In genomic region chr12:753401-754237, GRCh38 we compare ENCODE assay signal across 8 cellular contexts. TPM values are rescaled to one million over a fixed set of nuclear protein-coding genes. Genes with fewer than 3 reads are reported as not detected.
DNase-seq lines count a peak whose midpoint lies in the region; ATAC-seq lines count a peak whose summit lies in the region.

No MANE protein-coding gene starts in this region.

- H3K4me3 ChIP-seq in GM08714 (ENCODE audit: low read length) (peak overlapping the region; percentile 99), right cardiac atrium (ENCODE audit: low read length) (peak overlapping the region; percentile 59), rectal smooth muscle tissue (ENCODE audit: low read length) (peak overlapping the region; percentile 63)

- peak overlapping the region; percentile 67 for H3K9ac ChIP-seq in rectal smooth muscle tissue (ENCODE audit: low read length)

- WGBS in right cardiac atrium, result under 1% methylated on average over 81 of the region's 81 CpGs

- POLR2A ChIA-PET in activated naive CD8-positive, alpha-beta T cell treated with anti-CD3 and anti-CD28 coated beads, Interleukin-2, amount 10 ng/mL, durations not matched to agents 7 days and 5 days (lab: Charles Lee), result interaction anchor here (0.5 to 6.1 kb wide), 16 partner anchors 21 to 196 kb away, joined by 3 to 87 read pairs (median 8); partner anchors contain the start of genes NINJ2 and RAD52

- peak overlapping the region; percentile 88 for H3K27ac Mint-ChIP-seq in activated naive CD8-positive, alpha-beta T cell treated with anti-CD3 and anti-CD28 coated beads, Interleukin-2, amount 10 ng/mL, durations not matched to agents 7 days and 5 days

- no peaks in the 10 kb centered on the region for H3K27me3 ChIP-seq in right cardiac atrium (ENCODE audit: control insufficient read depth, insufficient read depth)
- H3K27me3 ChIP-seq in rectal smooth muscle tissue (ENCODE audit: control insufficient read depth, insufficient read depth, low read length), result no peaks in the 10 kb centered on the region

- peaks cover 29% of the 10 kb centered on the region for H3K4me1 Mint-ChIP-seq in activated naive CD8-positive, alpha-beta T cell treated with anti-CD3 and anti-CD28 coated beads, Interleukin-2, amount 10 ng/mL, durations not matched to agents 7 days and 5 days

- H3K36me3 Mint-ChIP-seq in activated naive CD8-positive, alpha-beta T cell treated with anti-CD3 and anti-CD28 coated beads, Interleukin-2, amount 10 ng/mL, durations not matched to agents 7 days and 5 days, result peaks cover 32% of the 10 kb centered on the region

- H3K27ac ChIP-seq in right cardiac atrium (ENCODE audit: low read length) (peak overlapping the region; percentile 97), rectal smooth muscle tissue (ENCODE audit: low read depth, low read length) (peak overlapping the region; percentile 93)

- no peaks in the 10 kb centered on the region for H3K4me1 ChIP-seq in right cardiac atrium (ENCODE audit: control insufficient read depth, insufficient read depth, low read length)
- H3K4me1 ChIP-seq in rectal smooth muscle tissue (ENCODE audit: control insufficient read depth, insufficient read depth, low read length), result peaks cover 8% of the 10 kb centered on the region

- H3K9me3 ChIP-seq in right cardiac atrium (ENCODE audit: control insufficient read depth, low read length), result no peaks in the 10 kb centered on the region

- H3K36me3 ChIP-seq in rectal smooth muscle tissue (ENCODE audit: control insufficient read depth, insufficient read depth, low read length), result no peaks in the 10 kb centered on the region

- H3K27me3 Mint-ChIP-seq in activated naive CD8-positive, alpha-beta T cell treated with anti-CD3 and anti-CD28 coated beads, Interleukin-2, amount 10 ng/mL, durations not matched to agents 7 days and 5 days, result no peaks in the 10 kb centered on the region

- DNase-seq in RPMI7951 (ENCODE audit: low read depth), result peak; percentile 33
- peak; percentile 70 for DNase-seq in activated naive CD8-positive, alpha-beta T cell treated with anti-CD3 and anti-CD28 coated beads, Interleukin-2, amount 10 ng/mL, durations not matched to agents 7 days and 5 days
- peak; percentile 53 to 85 (median 85) for DNase-seq in right cardiac atrium

- ATAC-seq in HG02759 (IDR thresholded peaks at IDR 0.05; ENCODE audit: unreplicated experiment) (peak; percentile 8), right cardiac atrium (peak; percentile 15), HG02588 (IDR thresholded peaks at IDR 0.05; ENCODE audit: unreplicated experiment) (no peak), GM21447 (IDR thresholded peaks at IDR 0.05; ENCODE audit: unreplicated experiment) (no peak)
- no peak for ATAC-seq in activated naive CD8-positive, alpha-beta T cell treated with anti-CD3 and anti-CD28 coated beads, Interleukin-2, amount 10 ng/mL, durations not matched to agents 7 days and 5 days (ENCODE audit: low read depth)

- H3K9me3 Mint-ChIP-seq in activated naive CD8-positive, alpha-beta T cell treated with anti-CD3 and anti-CD28 coated beads, Interleukin-2, amount 10 ng/mL, durations not matched to agents 7 days and 5 days, result no peaks in the 10 kb centered on the region

- H3K4me3 Mint-ChIP-seq in activated naive CD8-positive, alpha-beta T cell treated with anti-CD3 and anti-CD28 coated beads, Interleukin-2, amount 10 ng/mL, durations not matched to agents 7 days and 5 days, result peak overlapping the region; percentile 91

- intact Hi-C loops in right cardiac atrium (cut with DNase I), result loop anchor here (5.0 to 10.0 kb wide), 7 partner anchors 61 to 181 kb away; no protein-coding TSS in a partner anchor

RNA-seq across cellular contexts. Expression of gene WNK1, which starts 1.2 kb away (rescaled TPM):
- 27.8 and 42.3 TPM in 2 replicates for total RNA-seq in RPMI7951 (2014; rRNA removed; shearing (Covaris generic))
- 100 to 1,000 TPM; 201 to 204 TPM for total RNA-seq in activated naive CD8-positive, alpha-beta T cell treated with anti-CD3 and anti-CD28 coated beads, Interleukin-2, amount 10 ng/mL, durations not matched to agents 7 days and 5 days
- total RNA-seq in right cardiac atrium, result 100 to 1,000 TPM; 204 to 319 (median 282) TPM
- polyA plus RNA-seq in right cardiac atrium, result 88.2 TPM

Comparison
In these comparisons a context has a peak if more than half of its experiments do, and no peak if none do; other contexts are left out.
1. ATAC-seq: peak in HG02759 (single experiment) and right cardiac atrium (2 of 2); none in activated naive CD8-positive, alpha-beta T cell treated with anti-CD3 and anti-CD28 coated beads, Interleukin-2, amount 10 ng/mL, durations not matched to agents 7 days and 5 days (single experiment), HG02588 (single experiment) and GM21447 (single experiment).
2. DNase-seq: peak in every context shown above with its lines; median percentile 85 in right cardiac atrium; 70 in activated naive CD8-positive, alpha-beta T cell treated with anti-CD3 and anti-CD28 coated beads, Interleukin-2, amount 10 ng/mL, durations not matched to agents 7 days and 5 days; 33 in RPMI7951.
3. Peak in every context shown above with its lines, with median percentiles within 50 percentile points of each other: H3K4me3 ChIP-seq.